Comparison of ENCODE assay signal across 10 cellular contexts in genomic region chr17:17032131-17032692, GRCh38. TPM values are rescaled to one million over a fixed set of nuclear protein-coding genes. Genes with fewer than 3 reads are reported as not detected.
A peak's percentile ranks its signal among the peaks of the same experiment; 100 is the strongest.
DNase-seq lines count a peak whose midpoint lies in the region; ATAC-seq, FAIRE-seq and TF ChIP-seq lines count a peak whose summit lies in the region.
"Had no signal": no experiment of that assay in that cellular context is flagged by ENCODE, and none has a peak within 500 bp of the region (broad histone marks: within the 10 kb centered on the region; RNA-seq: fewer than 3 reads in every experiment).

No MANE protein-coding gene starts in this region.

- no peak for FAIRE-seq in D721Med (lab: Jason Lieb, UNC)
- FAIRE-seq: TTC549 had no signal

- DNase-seq in G401 (ENCODE audit: low spot score) = peak; percentile 50
- DNase-seq in anterior cingulate cortex (lab: John Stamatoyannopoulos, UW) = peak in 44 of 58 donors; percentile 22 to 79 (median 58)
- peak; percentile 79 for DNase-seq in left cardiac atrium
- peak; percentile 86 for DNase-seq in posterior vena cava (ENCODE audit: low spot score)
- DNase-seq in NCI-H2107 (lab: John Stamatoyannopoulos, UW) = no peak
- no peak for DNase-seq in D721Med (ENCODE audit: insufficient read length, low spot score)
- DNase-seq: stimulated activated naive CD4-positive, alpha-beta T cell treated with Interleukin-2 at 50 U/mL for 16 hours had no signal

- in situ Hi-C loops in G401 (cut with HindIII; ENCODE audit: low sequenced_read_pairs) = no loop called here

- intact Hi-C loops in left cardiac atrium (cut with DNase I) (no loop called here), posterior vena cava (cut with DNase I) (no loop called here)

- TF ChIP-seq CTCF in D721Med (IDR thresholded peaks at IDR 0.05; ENCODE audit: insufficient read depth, missing control alignments) = no peak

- ATAC-seq in left cardiac atrium (peak; percentile 79 to 95), HG02885 (IDR thresholded peaks at IDR 0.05; ENCODE audit: poor library complexity, unreplicated experiment) (no peak), GM19023 (IDR thresholded peaks at IDR 0.05; ENCODE audit: unreplicated experiment) (no peak)

RNA-seq across cellular contexts. Expression of gene MPRIP, which starts 10.0 kb away (rescaled TPM):
- 59.5 and 97.1 TPM in 2 replicates for total RNA-seq in G401 (2014; rRNA removed; shearing (Covaris generic))
- total RNA-seq in left cardiac atrium (100 to 1,000 TPM; 247 to 329 TPM), posterior vena cava (100 to 1,000 TPM; 359 to 405 TPM)

Comparison
In these comparisons a context has a peak if more than half of its experiments do, and no peak if none do; other contexts are left out.
1. DNase-seq: peak in G401 (single experiment), anterior cingulate cortex (44 of 58), left cardiac atrium (single experiment) and posterior vena cava (single experiment); none in NCI-H2107 (single experiment) and D721Med (single experiment).
2. ATAC-seq: peak in left cardiac atrium (2 of 2); none in HG02885 (single experiment) and GM19023 (single experiment).